Comparison of ENCODE assay signal across 9 cellular contexts in the genomic region with DNA sequence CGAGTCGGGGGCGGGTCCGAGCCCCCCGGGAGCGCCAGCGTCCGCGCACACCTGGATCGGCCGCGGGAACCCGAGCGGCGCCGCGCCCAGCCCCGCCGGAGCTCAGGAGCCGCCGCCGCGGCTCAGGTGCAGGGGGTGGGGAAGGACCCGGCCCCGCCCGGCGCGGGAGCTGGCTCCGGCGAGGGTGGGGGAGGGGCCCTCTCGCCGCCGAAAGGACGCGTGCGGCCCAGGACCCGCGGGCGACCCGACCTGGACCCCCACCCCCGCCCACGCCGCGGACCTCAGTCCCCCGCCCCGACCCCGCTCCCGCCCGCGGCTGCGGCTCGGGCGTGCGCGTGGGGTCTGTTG. TPM values are rescaled to one million over a fixed set of nuclear protein-coding genes. Genes with fewer than 3 reads are reported as not detected.
DNase-seq lines count a peak whose midpoint lies in the region; ATAC-seq and TF ChIP-seq lines count a peak whose summit lies in the region.
"Had no signal": no experiment of that assay in that cellular context is flagged by ENCODE, and none has a peak within 500 bp of the region (broad histone marks: within the 10 kb centered on the region; RNA-seq: fewer than 3 reads in every experiment).

SHANK2 (minus strand) TSS at position 144 of the 348 bp plus-strand sequence. CDS start 105,251 bp downstream, outside the sequence.

- H3K4me1 ChIP-seq in esophagus squamous epithelium, result peaks cover 13 to 52% (median 20%) of the 10 kb centered on the region in 3 donors

- H3K9me3 ChIP-seq in esophagus squamous epithelium (no peaks in the 10 kb centered on the region), neural cell (ENCODE audit: low read length) (no peaks in the 10 kb centered on the region)

- intact Hi-C loops in esophagus squamous epithelium (cut with DNase I), result no loop called here

- H3K79me2 ChIP-seq in neural cell (replicated peaks; ENCODE audit: insufficient read depth, low read length), result no peaks in the 10 kb centered on the region

- DNase-seq in AG08396 (ENCODE audit: low spot score) (peak; percentile 54), LoVo (ENCODE audit: low spot score) (peak; percentile 15), esophagus squamous epithelium (lab: John Stamatoyannopoulos, UW) (no peak), NCI-H226 (no peak)
- no peak for DNase-seq in stimulated activated CD4-positive, alpha-beta T cell treated with anti-CD3 and anti-CD28 coated beads, Interleukin-12 subunit alpha, Interleukin-12 subunit beta, amount 100 ng/mL, for 4 hours

- ATAC-seq in GM18511 (IDR thresholded peaks at IDR 0.05; ENCODE audit: unreplicated experiment), result no peak
- no peak for ATAC-seq in HG03159 (IDR thresholded peaks at IDR 0.05; ENCODE audit: unreplicated experiment)

- no peak for TF ChIP-seq POLR2A in esophagus squamous epithelium (IDR thresholded peaks at IDR 0.05)

- H3F3A ChIP-seq in neural cell (ENCODE audit: insufficient read depth, low read length, poor library complexity, severe bottlenecking), result no peaks in the 10 kb centered on the region

- H3K27ac ChIP-seq in esophagus squamous epithelium (peak within 1 kb of the TSS in 3 of 4 donors; percentile 53 to 67 (median 61)), neural cell (ENCODE audit: low read length) (no peak within 1 kb of the TSS)
- H3K27ac ChIP-seq: HL-60 had no signal

- no peaks in the 10 kb centered on the region for H4K20me1 ChIP-seq in neural cell (ENCODE audit: insufficient read depth)

- H3K9ac ChIP-seq in neural cell (ENCODE audit: low read length), result peak within 1 kb of the TSS; percentile 42

- no peaks in the 10 kb centered on the region for H3K9me2 ChIP-seq in neural cell (ENCODE audit: insufficient read depth, low read length)

- TF ChIP-seq RAD21 in neural cell (conservative IDR thresholded peaks at IDR 0.05), result no peak

- no peak within 1 kb of the TSS for H2AFZ ChIP-seq in neural cell (ENCODE audit: low read depth, low read length)

- TF ChIP-seq EP300 in neural cell (conservative IDR thresholded peaks at IDR 0.05; ENCODE audit: poor library complexity, severe bottlenecking), result no peak

- WGBS in esophagus squamous epithelium, 2 donors, result no CpG with 5 or more reads among the region's 55 CpGs

- H3K4me3 ChIP-seq in esophagus squamous epithelium (peak within 1 kb of the TSS; percentile 37 to 69 (median 56)), neural cell (ENCODE audit: low read length) (peak within 1 kb of the TSS; percentile 72)

- no peaks in the 10 kb centered on the region for H3K36me3 ChIP-seq in esophagus squamous epithelium
- no peaks in the 10 kb centered on the region for H3K36me3 ChIP-seq in neural cell (ENCODE audit: insufficient read depth, low read length)

- peak within 1 kb of the TSS; percentile 55 for H3K4me2 ChIP-seq in neural cell (ENCODE audit: low read length)

- TF ChIP-seq CTCF in esophagus squamous epithelium (IDR thresholded peaks at IDR 0.05), result no peak
- no peak for TF ChIP-seq CTCF in neural cell (IDR thresholded peaks at IDR 0.05; ENCODE audit: poor library complexity, severe bottlenecking)

- peaks cover 0 to 85% (median 5%) of the 10 kb centered on the region in 4 donors for H3K27me3 ChIP-seq in esophagus squamous epithelium
- peaks cover 64% of the 10 kb centered on the region for H3K27me3 ChIP-seq in neural cell (ENCODE audit: insufficient read depth, low read depth, low read length)

TF ChIP-seq in neural cell, 6 proteins besides CTCF, POLR2A, EP300 and RAD21:
- TF ChIP-seq EZH2 (IDR thresholded peaks at IDR 0.05; ENCODE audit: borderline replicate concordance, insufficient read depth, low read length, poor library complexity, severe bottlenecking) (no peak), TAF1 (IDR thresholded peaks at IDR 0.05; ENCODE audit: low read depth) (no peak), POLR2AphosphoS5 (IDR thresholded peaks at IDR 0.05) (no peak), MXI1 (conservative IDR thresholded peaks at IDR 0.05; ENCODE audit: poor library complexity, severe bottlenecking) (no peak), SMC3 (conservative IDR thresholded peaks at IDR 0.05; ENCODE audit: poor library complexity) (no peak)
- TF ChIP-seq, protein P1, sequence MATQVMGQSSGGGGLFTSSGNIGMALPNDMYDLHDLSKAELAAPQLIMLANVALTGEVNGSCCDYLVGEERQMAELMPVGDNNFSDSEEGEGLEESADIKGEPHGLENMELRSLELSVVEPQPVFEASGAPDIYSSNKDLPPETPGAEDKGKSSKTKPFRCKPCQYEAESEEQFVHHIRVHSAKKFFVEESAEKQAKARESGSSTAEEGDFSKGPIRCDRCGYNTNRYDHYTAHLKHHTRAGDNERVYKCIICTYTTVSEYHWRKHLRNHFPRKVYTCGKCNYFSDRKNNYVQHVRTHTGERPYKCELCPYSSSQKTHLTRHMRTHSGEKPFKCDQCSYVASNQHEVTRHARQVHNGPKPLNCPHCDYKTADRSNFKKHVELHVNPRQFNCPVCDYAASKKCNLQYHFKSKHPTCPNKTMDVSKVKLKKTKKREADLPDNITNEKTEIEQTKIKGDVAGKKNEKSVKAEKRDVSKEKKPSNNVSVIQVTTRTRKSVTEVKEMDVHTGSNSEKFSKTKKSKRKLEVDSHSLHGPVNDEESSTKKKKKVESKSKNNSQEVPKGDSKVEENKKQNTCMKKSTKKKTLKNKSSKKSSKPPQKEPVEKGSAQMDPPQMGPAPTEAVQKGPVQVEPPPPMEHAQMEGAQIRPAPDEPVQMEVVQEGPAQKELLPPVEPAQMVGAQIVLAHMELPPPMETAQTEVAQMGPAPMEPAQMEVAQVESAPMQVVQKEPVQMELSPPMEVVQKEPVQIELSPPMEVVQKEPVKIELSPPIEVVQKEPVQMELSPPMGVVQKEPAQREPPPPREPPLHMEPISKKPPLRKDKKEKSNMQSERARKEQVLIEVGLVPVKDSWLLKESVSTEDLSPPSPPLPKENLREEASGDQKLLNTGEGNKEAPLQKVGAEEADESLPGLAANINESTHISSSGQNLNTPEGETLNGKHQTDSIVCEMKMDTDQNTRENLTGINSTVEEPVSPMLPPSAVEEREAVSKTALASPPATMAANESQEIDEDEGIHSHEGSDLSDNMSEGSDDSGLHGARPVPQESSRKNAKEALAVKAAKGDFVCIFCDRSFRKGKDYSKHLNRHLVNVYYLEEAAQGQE (IDR thresholded peaks at IDR 0.05; ENCODE audit: borderline replicate concordance), result no peak

RNA-seq across cellular contexts. Expression of gene SHANK2, which starts in this region (rescaled TPM):
- 10 to 100 TPM in 1 of 4 donors, 1 to 10 TPM in 3; 2.5 to 12.6 (median 4.8) TPM for total RNA-seq in esophagus squamous epithelium
- polyA plus RNA-seq in neural cell, result 13.6 and 19.7 TPM in 2 replicates
- 27.8 and 39.8 TPM in 2 replicates for polyA minus RNA-seq in neural cell

Comparison
In these comparisons a context has a peak if more than half of its experiments do, and no peak if none do; other contexts are left out.
1. DNase-seq: peak in AG08396 (single experiment) and LoVo (single experiment); none in esophagus squamous epithelium (single experiment), stimulated activated CD4-positive, alpha-beta T cell treated with anti-CD3 and anti-CD28 coated beads, Interleukin-12 subunit alpha, Interleukin-12 subunit beta, amount 100 ng/mL, for 4 hours (single experiment) and NCI-H226 (single experiment).